In the genomic region with DNA sequence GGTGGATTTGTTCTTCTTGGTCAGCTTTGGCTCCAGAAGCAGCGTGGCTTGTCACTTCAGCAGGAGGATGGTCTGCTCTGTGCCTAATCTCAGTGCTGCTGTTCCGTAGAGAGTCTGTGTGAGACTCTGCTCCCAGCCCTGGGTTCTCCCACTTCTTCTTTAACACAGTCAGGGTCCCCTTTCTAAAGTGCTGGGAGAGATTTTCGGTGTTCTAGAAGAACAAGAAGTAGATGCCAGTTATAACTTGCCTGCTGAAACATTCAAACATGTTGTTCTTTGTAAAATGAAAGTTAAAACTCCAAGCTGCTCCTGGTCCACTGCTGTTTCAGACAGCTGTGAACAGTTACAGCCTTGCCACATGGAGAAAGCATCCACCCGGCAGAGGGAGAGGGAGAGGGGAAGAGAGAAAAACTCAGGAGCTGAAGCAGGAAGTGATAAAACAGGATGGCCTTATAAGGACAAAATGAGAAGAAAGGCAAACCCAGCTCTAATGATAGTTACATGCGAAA, we compare ENCODE assay signal across 9 cellular contexts. TPM values are rescaled to one million over a fixed set of nuclear protein-coding genes. Genes with fewer than 3 reads are reported as not detected.
DNase-seq lines count a peak whose midpoint lies in the region; ATAC-seq and TF ChIP-seq lines count a peak whose summit lies in the region.
"Had no signal": no experiment of that assay in that cellular context is flagged by ENCODE, and none has a peak within 500 bp of the region (broad histone marks: within the 10 kb centered on the region; RNA-seq: fewer than 3 reads in every experiment).

No MANE protein-coding gene starts in this region.

- no peak for TF ChIP-seq CTCF in natural killer cell (IDR thresholded peaks at IDR 0.05)

- H3K36me3 Mint-ChIP-seq in activated T-cell treated with anti-CD3 and anti-CD28 coated beads, Interleukin-2, amount 50 U/mL, for 4 hours (ENCODE audit: insufficient read depth), result peaks cover 2% of the 10 kb centered on the region
- H3K36me3 Mint-ChIP-seq in natural killer cell, result no peaks in the 10 kb centered on the region

- ATAC-seq in GM19351 (IDR thresholded peaks at IDR 0.05; ENCODE audit: unreplicated experiment), result peak; percentile 44
- peak; percentile 20 to 27 for ATAC-seq in activated T-cell treated with anti-CD3 and anti-CD28 coated beads, Interleukin-2, amount 50 U/mL, for 4 hours
- ATAC-seq in natural killer cell, result peak; percentile 35 to 56 (median 42)

- H3K27ac Mint-ChIP-seq in natural killer cell, result no peak overlapping the region
- H3K27ac Mint-ChIP-seq: stimulated activated naive B cell treated with anti-CD40 and anti-IgM and Interleukin-4, amounts not matched to agents 10 μg/mL and 1 μg/mL and 100 μg/mL, for 72 hours had no signal

- H3K4me1 Mint-ChIP-seq in activated T-cell treated with anti-CD3 and anti-CD28 coated beads, Interleukin-2, amount 50 U/mL, for 4 hours (ENCODE audit: low read depth), result peaks cover 34% of the 10 kb centered on the region
- H3K4me1 Mint-ChIP-seq in natural killer cell, result peaks cover 13 to 19% of the 10 kb centered on the region in 2 donors

- no peaks in the 10 kb centered on the region for H3K9me3 Mint-ChIP-seq in activated T-cell treated with anti-CD3 and anti-CD28 coated beads, Interleukin-2, amount 50 U/mL, for 4 hours
- H3K9me3 Mint-ChIP-seq in natural killer cell, result no peaks in the 10 kb centered on the region
- H3K9me3 Mint-ChIP-seq: stimulated activated naive B cell treated with anti-CD40 and anti-IgM and Interleukin-4, amounts not matched to agents 10 μg/mL and 1 μg/mL and 100 μg/mL, for 72 hours had no signal

- H3K4me3 Mint-ChIP-seq in activated T-cell treated with anti-CD3 and anti-CD28 coated beads, Interleukin-2, amount 50 U/mL, for 4 hours, result no peak overlapping the region
- no peak overlapping the region for H3K4me3 Mint-ChIP-seq in natural killer cell

- H3K27me3 Mint-ChIP-seq in activated T-cell treated with anti-CD3 and anti-CD28 coated beads, Interleukin-2, amount 50 U/mL, for 4 hours (ENCODE audit: low read depth), result no peaks in the 10 kb centered on the region
- no peaks in the 10 kb centered on the region for H3K27me3 Mint-ChIP-seq in natural killer cell (ENCODE audit: low read depth in 2 of 2)
- H3K27me3 Mint-ChIP-seq: stimulated activated naive B cell treated with anti-CD40 and anti-IgM and Interleukin-4, amounts not matched to agents 10 μg/mL and 1 μg/mL and 100 μg/mL, for 72 hours had no signal

- DNase-seq in Ammon's horn (ENCODE audit: low spot score) (peak; percentile 83), NCI-H2196 treated with DMSO at 0.1 percent for 48 hours (lab: John Stamatoyannopoulos, UW; ENCODE audit: unreplicated experiment) (peak; percentile 41), fibroblast of the conjunctiva (ENCODE audit: low read depth) (peak; percentile 79), natural killer cell (no peak), NCI-H748 (lab: John Stamatoyannopoulos, UW; ENCODE audit: unreplicated experiment) (no peak), NCI-H128 (lab: John Stamatoyannopoulos, UW; ENCODE audit: unreplicated experiment) (no peak)
- no peak for DNase-seq in activated T-cell treated with anti-CD3 and anti-CD28 coated beads, Interleukin-2, amount 50 U/mL, for 4 hours
- DNase-seq: stimulated activated naive B cell treated with anti-CD40 and anti-IgM and Interleukin-4, amounts not matched to agents 10 μg/mL and 1 μg/mL and 100 μg/mL, for 72 hours had no signal

- intact Hi-C loops in natural killer cell (cut with micrococcal nuclease), result loop anchor here (10.0 kb wide), 1 partner anchor 182 kb away; a partner anchor contains a TSS

RNA-seq across cellular contexts. Expression of a gene that starts 55.2 kb away (rescaled TPM):
- total RNA-seq in activated T-cell treated with anti-CD3 and anti-CD28 coated beads, Interleukin-2, amount 50 U/mL, for 4 hours, result 10 to 100 TPM; 39.0 to 48.0 (median 39.0) TPM
- total RNA-seq in natural killer cell, result 10 to 100 TPM; 69.9 to 81.2 (median 75.8) TPM

Comparison
In these comparisons a context has a peak if more than half of its experiments do, and no peak if none do; other contexts are left out.
1. DNase-seq: peak in Ammon's horn (single experiment), NCI-H2196 treated with DMSO at 0.1 percent for 48 hours (single experiment) and fibroblast of the conjunctiva (single experiment); none in activated T-cell treated with anti-CD3 and anti-CD28 coated beads, Interleukin-2, amount 50 U/mL, for 4 hours (single experiment), natural killer cell (single experiment), NCI-H748 (single experiment) and NCI-H128 (single experiment).
2. Peak in every context shown above with its lines, with median percentiles within 50 percentile points of each other: ATAC-seq.